In the genomic region with DNA sequence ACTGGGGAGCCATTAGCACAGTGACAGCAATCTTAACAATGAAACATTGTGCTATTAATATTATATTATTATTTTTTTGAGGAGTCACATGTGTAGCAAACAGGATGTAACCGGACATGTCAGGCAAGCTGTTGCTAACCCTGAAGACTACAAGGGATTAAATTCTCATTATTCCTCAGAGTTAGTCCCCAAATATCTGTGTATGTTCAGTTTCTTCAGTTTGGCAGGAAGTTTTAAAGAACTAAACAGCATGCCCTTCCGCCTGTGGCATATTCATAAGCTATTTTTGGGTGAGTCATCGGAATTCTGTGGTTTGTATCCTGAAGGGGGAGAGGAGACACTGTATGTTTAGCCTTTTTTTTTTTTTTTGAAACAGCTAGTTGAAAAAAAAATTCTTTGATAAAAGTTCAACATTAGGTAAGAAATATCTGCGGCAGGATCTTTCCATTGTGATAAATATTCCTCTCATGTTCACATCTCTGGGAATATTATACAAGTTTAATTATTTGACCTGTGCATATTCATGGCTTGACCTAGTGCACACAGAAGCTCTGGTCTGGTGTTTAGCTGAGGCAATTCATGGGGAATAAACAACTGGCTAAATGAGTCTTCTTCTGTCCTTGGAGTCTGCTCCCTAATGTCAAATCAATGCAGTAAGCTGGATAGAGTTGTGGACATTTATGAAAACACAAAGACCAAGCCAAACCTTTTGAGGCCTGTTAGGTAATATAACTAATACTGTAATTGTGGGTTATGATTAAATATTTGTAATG, we compare ENCODE assay signal across 12 cellular contexts.
DNase-seq lines count a peak whose midpoint lies in the region; ATAC-seq, FAIRE-seq and TF ChIP-seq lines count a peak whose summit lies in the region.
"Had no signal": no experiment of that assay in that cellular context is flagged by ENCODE, and none has a peak within 500 bp of the region (broad histone marks: within the 10 kb centered on the region; RNA-seq: fewer than 3 reads in every experiment).

No MANE protein-coding gene starts in this region.

- peak overlapping the region; percentile 66 for H3K27ac Mint-ChIP-seq in activated T-helper 17 cell treated with anti-CD3 and anti-CD28 coated beads, Interleukin-2, amount 50 U/mL, for 72 hours
- H3K27ac Mint-ChIP-seq: activated naive CD4-positive, alpha-beta T cell treated with anti-CD3 and anti-CD28 coated beads, Interleukin-2, amount 10 ng/mL, durations not matched to agents 7 days and 5 days had no signal

- H3K4me1 ChIP-seq in upper lobe of right lung (peaks cover 9% of the 10 kb centered on the region), kidney (ENCODE audit: control insufficient read depth in 1 of 2, insufficient read depth in 1 of 2, low read depth in 1 of 2, low read length in 2 of 2) (no peaks in the 10 kb centered on the region)

- peak; percentile 19 for DNase-seq in DMS 273 (lab: John Stamatoyannopoulos, UW; ENCODE audit: unreplicated experiment)
- DNase-seq in DMS 273 treated with DMSO at 0.1 percent for 48 hours (lab: John Stamatoyannopoulos, UW), result no peak
- peak; percentile 66 for DNase-seq in hepatic stellate cell (ENCODE audit: low spot score)
- no peak for DNase-seq in upper lobe of right lung
- DNase-seq in kidney, result no peak
- no peak for DNase-seq in HuH-7.5 (ENCODE audit: low spot score)
- DNase-seq: activated naive CD4-positive, alpha-beta T cell treated with anti-CD3 and anti-CD28 coated beads, Interleukin-2, amount 10 ng/mL, durations not matched to agents 7 days and 5 days; NCI-H69 had no signal

- ATAC-seq in activated T-helper 17 cell treated with anti-CD3 and anti-CD28 coated beads, Interleukin-2, amount 50 U/mL, for 72 hours (replicated peaks), result no peak
- peak; percentile 46 for ATAC-seq in upper lobe of right lung
- ATAC-seq in HG03460 (IDR thresholded peaks at IDR 0.05; ENCODE audit: unreplicated experiment), result no peak

- no peak overlapping the region for H3K4me3 Mint-ChIP-seq in activated T-helper 17 cell treated with anti-CD3 and anti-CD28 coated beads, Interleukin-2, amount 50 U/mL, for 72 hours
- H3K4me3 Mint-ChIP-seq: activated naive CD4-positive, alpha-beta T cell treated with anti-CD3 and anti-CD28 coated beads, Interleukin-2, amount 10 ng/mL, durations not matched to agents 7 days and 5 days had no signal

- FAIRE-seq in kidney (lab: Jason Lieb, UNC), result no peak

- no peaks in the 10 kb centered on the region for H3K27me3 ChIP-seq in upper lobe of right lung
- H3K27me3 ChIP-seq: esophagus muscularis mucosa had no signal

- H3K27ac ChIP-seq in upper lobe of right lung (no peak overlapping the region), kidney (ENCODE audit: low read depth in 2 of 2, low read length in 2 of 2) (no peak overlapping the region)
- H3K27ac ChIP-seq: 22Rv1, esophagus muscularis mucosa had no signal

- no peaks in the 10 kb centered on the region for H3K27me3 Mint-ChIP-seq in activated T-helper 17 cell treated with anti-CD3 and anti-CD28 coated beads, Interleukin-2, amount 50 U/mL, for 72 hours

- H3K4me1 Mint-ChIP-seq in activated T-helper 17 cell treated with anti-CD3 and anti-CD28 coated beads, Interleukin-2, amount 50 U/mL, for 72 hours, result peaks cover 38% of the 10 kb centered on the region

- TF ChIP-seq CTCF in upper lobe of right lung (IDR thresholded peaks at IDR 0.05) (no peak), kidney (IDR thresholded peaks at IDR 0.05; ENCODE audit: borderline replicate concordance, extremely low read depth, insufficient read depth) (no peak)

- H3K4me3 ChIP-seq in upper lobe of right lung, result no peak overlapping the region
- no peak overlapping the region for H3K4me3 ChIP-seq in kidney (ENCODE audit: low read length in 2 of 2)
- H3K4me3 ChIP-seq: esophagus muscularis mucosa had no signal

- H3K9me3 ChIP-seq in upper lobe of right lung (no peaks in the 10 kb centered on the region), kidney (ENCODE audit: control insufficient read depth in 1 of 2, low read length in 2 of 2) (no peaks in the 10 kb centered on the region)
- H3K9me3 ChIP-seq: esophagus muscularis mucosa had no signal

- H3K9me3 Mint-ChIP-seq in activated T-helper 17 cell treated with anti-CD3 and anti-CD28 coated beads, Interleukin-2, amount 50 U/mL, for 72 hours, result no peaks in the 10 kb centered on the region
- H3K9me3 Mint-ChIP-seq: activated naive CD4-positive, alpha-beta T cell treated with anti-CD3 and anti-CD28 coated beads, Interleukin-2, amount 10 ng/mL, durations not matched to agents 7 days and 5 days had no signal

- intact Hi-C loops in upper lobe of right lung (cut with DNase I), result no loop called here
- intact Hi-C loops in kidney (cut with DNase I), result no loop called here

- H3K36me3 Mint-ChIP-seq in activated T-helper 17 cell treated with anti-CD3 and anti-CD28 coated beads, Interleukin-2, amount 50 U/mL, for 72 hours (ENCODE audit: low read depth), result no peaks in the 10 kb centered on the region
- H3K36me3 Mint-ChIP-seq: activated naive CD4-positive, alpha-beta T cell treated with anti-CD3 and anti-CD28 coated beads, Interleukin-2, amount 10 ng/mL, durations not matched to agents 7 days and 5 days had no signal

- H3K36me3 ChIP-seq in upper lobe of right lung (no peaks in the 10 kb centered on the region), kidney (ENCODE audit: control insufficient read depth in 1 of 2, insufficient read depth in 2 of 2, low read length in 2 of 2) (no peaks in the 10 kb centered on the region)
- H3K36me3 ChIP-seq: esophagus muscularis mucosa had no signal

- no peak overlapping the region for H3K9ac ChIP-seq in kidney (ENCODE audit: low read length in 2 of 2)

Comparison
In these comparisons a context has a peak if more than half of its experiments do, and no peak if none do; other contexts are left out.
1. DNase-seq: peak in DMS 273 (single experiment) and hepatic stellate cell (single experiment); none in DMS 273 treated with DMSO at 0.1 percent for 48 hours (single experiment), upper lobe of right lung (single experiment), kidney (single experiment) and HuH-7.5 (single experiment).